11 cellular contexts compared by ENCODE assay signal in the genomic region with DNA sequence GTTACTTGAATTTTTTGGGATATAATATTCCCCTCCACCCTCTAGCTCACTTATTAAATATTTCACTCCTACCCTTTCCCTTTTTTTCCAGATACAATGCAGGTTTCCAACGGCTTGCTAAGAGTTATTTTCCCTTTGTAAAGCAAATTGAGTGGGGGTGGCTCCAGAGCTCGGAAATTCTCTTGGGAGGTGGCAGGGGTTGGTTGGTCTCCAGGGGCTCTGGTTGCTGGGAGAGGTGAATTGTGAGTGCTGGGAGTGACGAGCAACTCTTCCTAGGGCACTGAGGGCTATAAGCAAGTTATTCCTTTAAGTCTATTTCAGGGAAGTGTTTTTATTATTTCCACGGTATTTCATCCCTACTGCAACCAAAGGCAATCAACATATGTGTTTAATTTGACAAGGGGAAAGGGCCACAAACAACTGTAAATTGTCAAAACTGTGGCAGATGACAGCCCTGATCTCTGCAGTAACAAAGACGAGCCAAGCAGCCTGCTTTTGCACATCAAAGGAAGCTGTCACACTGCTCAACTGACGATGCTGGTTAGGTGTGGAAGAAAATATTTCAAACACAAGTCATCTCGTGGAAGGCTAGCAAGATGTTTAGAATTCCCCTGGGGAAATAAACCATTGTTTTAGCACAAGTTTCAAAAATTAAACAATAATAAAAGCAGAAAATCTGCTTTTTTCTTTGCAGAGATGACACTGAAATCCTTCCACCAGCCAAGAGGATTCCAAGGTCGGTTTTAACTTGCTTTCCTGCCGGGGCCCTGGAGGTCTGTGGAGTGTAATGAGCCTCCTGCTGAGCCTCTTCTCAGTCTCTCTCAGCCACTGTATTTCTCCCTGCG. TPM values are rescaled to one million over a fixed set of nuclear protein-coding genes. Genes with fewer than 3 reads are reported as not detected.
DNase-seq lines count a peak whose midpoint lies in the region; ATAC-seq and TF ChIP-seq lines count a peak whose summit lies in the region.
"Had no signal": no experiment of that assay in that cellular context is flagged by ENCODE, and none has a peak within 500 bp of the region (broad histone marks: within the 10 kb centered on the region; RNA-seq: fewer than 3 reads in every experiment).

No MANE protein-coding gene starts in this region.

- no TSS peak for BruUV-seq in Panc1 (replicated peaks; lab: Mats Ljungman, UMichigan)

- in situ Hi-C loops in Panc1 (cut with HindIII; ENCODE audit: low pct_unique_long_range_greater_than_20kb, low sequenced_read_pairs) = no loop called here

- POLR2A ChIA-PET in activated naive CD8-positive, alpha-beta T cell treated with anti-CD3 and anti-CD28 coated beads, Interleukin-2, amount 10 ng/mL, durations not matched to agents 7 days and 5 days (lab: Charles Lee) = no interaction called here
- POLR2A ChIA-PET in Panc1 (lab: Charles Lee) = no interaction called here
- POLR2A ChIA-PET in activated CD4-positive, alpha-beta T cell treated with anti-CD3 and anti-CD28 coated beads for 36 hours (lab: Charles Lee) = no interaction called here

- H3K36me3 Mint-ChIP-seq in activated naive CD8-positive, alpha-beta T cell treated with anti-CD3 and anti-CD28 coated beads, Interleukin-2, amount 10 ng/mL, durations not matched to agents 7 days and 5 days = no peaks in the 10 kb centered on the region
- H3K36me3 Mint-ChIP-seq in activated naive CD8-positive, alpha-beta T cell treated with anti-CD3 and anti-CD28 coated beads, Interleukin-2, amount 50 U/mL, for 24 hours (ENCODE audit: low read depth) = no peaks in the 10 kb centered on the region
- H3K36me3 Mint-ChIP-seq in glutamatergic neuron (ENCODE audit: unreplicated experiment) = no peaks in the 10 kb centered on the region
- no peaks in the 10 kb centered on the region for H3K36me3 Mint-ChIP-seq in type B pancreatic cell
- H3K36me3 Mint-ChIP-seq in activated CD4-positive, alpha-beta T cell treated with anti-CD3 and anti-CD28 coated beads for 36 hours (ENCODE audit: low read depth) = no peaks in the 10 kb centered on the region

- H3K4me1 Mint-ChIP-seq in activated naive CD8-positive, alpha-beta T cell treated with anti-CD3 and anti-CD28 coated beads, Interleukin-2, amount 10 ng/mL, durations not matched to agents 7 days and 5 days = peaks cover 12% of the 10 kb centered on the region
- H3K4me1 Mint-ChIP-seq in activated naive CD8-positive, alpha-beta T cell treated with anti-CD3 and anti-CD28 coated beads, Interleukin-2, amount 50 U/mL, for 24 hours = peaks cover 12% of the 10 kb centered on the region
- H3K4me1 Mint-ChIP-seq in glutamatergic neuron (ENCODE audit: low read depth, unreplicated experiment) (peaks cover 15% of the 10 kb centered on the region), type B pancreatic cell (ENCODE audit: unreplicated experiment) (peaks cover 18% of the 10 kb centered on the region)
- H3K4me1 Mint-ChIP-seq in activated CD4-positive, alpha-beta T cell treated with anti-CD3 and anti-CD28 coated beads for 36 hours = peaks cover 21% of the 10 kb centered on the region

- peaks cover 7% of the 10 kb centered on the region; the same call in 1 of the 2 replicates for H3K4me1 ChIP-seq in Panc1 (ENCODE audit: control insufficient read depth, insufficient read depth, low read length)
- H3K4me1 ChIP-seq: ascending aorta, Peyer's patch had no signal

- no peaks in the 10 kb centered on the region for H3K36me3 ChIP-seq in Panc1 (ENCODE audit: control insufficient read depth, insufficient read depth, low read length)
- H3K36me3 ChIP-seq: ascending aorta, Peyer's patch had no signal

- peak; percentile 38 for ATAC-seq in activated naive CD8-positive, alpha-beta T cell treated with anti-CD3 and anti-CD28 coated beads, Interleukin-2, amount 10 ng/mL, durations not matched to agents 7 days and 5 days (ENCODE audit: low read depth)
- no peak for ATAC-seq in activated naive CD8-positive, alpha-beta T cell treated with anti-CD3 and anti-CD28 coated beads, Interleukin-2, amount 50 U/mL, for 24 hours
- peak; percentile 75 for ATAC-seq in Panc1
- ATAC-seq in HG02852 (IDR thresholded peaks at IDR 0.05; ENCODE audit: unreplicated experiment) = no peak
- ATAC-seq in HG02759 (IDR thresholded peaks at IDR 0.05; ENCODE audit: unreplicated experiment) = no peak
- ATAC-seq in activated CD4-positive, alpha-beta T cell treated with anti-CD3 and anti-CD28 coated beads for 36 hours = no peak

- no peaks in the 10 kb centered on the region for H3K9me3 ChIP-seq in Panc1 (ENCODE audit: control insufficient read depth, insufficient read depth, low read depth, low read length)
- H3K9me3 ChIP-seq: ascending aorta, Peyer's patch had no signal

- DNase-seq in activated naive CD8-positive, alpha-beta T cell treated with anti-CD3 and anti-CD28 coated beads, Interleukin-2, amount 10 ng/mL, durations not matched to agents 7 days and 5 days = no peak
- no peak for DNase-seq in activated naive CD8-positive, alpha-beta T cell treated with anti-CD3 and anti-CD28 coated beads, Interleukin-2, amount 50 U/mL, for 24 hours
- no peak for DNase-seq in Panc1 (ENCODE audit: low read depth, low spot score)
- DNase-seq in glutamatergic neuron = no peak
- no peak for DNase-seq in type B pancreatic cell (ENCODE audit: extremely low spot score, unreplicated experiment)
- no peak for DNase-seq in activated CD4-positive, alpha-beta T cell treated with anti-CD3 and anti-CD28 coated beads for 36 hours
- DNase-seq: Peyer's patch had no signal

- H3K27ac ChIP-seq in Panc1 (ENCODE audit: low read length) = no peak overlapping the region
- H3K27ac ChIP-seq: ascending aorta, C4-2B, Peyer's patch had no signal

- H3K4me3 ChIP-seq in Panc1 (ENCODE audit: low read depth in 2 of 2, low read length in 2 of 2) = no peak overlapping the region
- H3K4me3 ChIP-seq: ascending aorta, Peyer's patch had no signal

- no peak overlapping the region for H3K27ac Mint-ChIP-seq in activated naive CD8-positive, alpha-beta T cell treated with anti-CD3 and anti-CD28 coated beads, Interleukin-2, amount 10 ng/mL, durations not matched to agents 7 days and 5 days
- H3K27ac Mint-ChIP-seq in activated naive CD8-positive, alpha-beta T cell treated with anti-CD3 and anti-CD28 coated beads, Interleukin-2, amount 50 U/mL, for 24 hours = no peak overlapping the region
- H3K27ac Mint-ChIP-seq in glutamatergic neuron (ENCODE audit: unreplicated experiment) = peak overlapping the region; percentile 69
- peak overlapping the region; percentile 88 for H3K27ac Mint-ChIP-seq in type B pancreatic cell
- H3K27ac Mint-ChIP-seq in activated CD4-positive, alpha-beta T cell treated with anti-CD3 and anti-CD28 coated beads for 36 hours = no peak overlapping the region

- CTCF ChIA-PET in Panc1 (lab: Charles Lee) = no interaction called here
- CTCF ChIA-PET in activated CD4-positive, alpha-beta T cell treated with anti-CD3 and anti-CD28 coated beads for 36 hours (lab: Charles Lee) = interaction anchor here (0.7 kb wide), 1 partner anchor 60 kb away, joined by 3 read pairs; no protein-coding TSS in a partner anchor

- intact Hi-C loops in Panc1 (cut with micrococcal nuclease; ENCODE audit: unreplicated experiment) = no loop called here
- intact Hi-C loops in activated CD4-positive, alpha-beta T cell treated with anti-CD3 and anti-CD28 coated beads for 36 hours (cut with DNase I, micrococcal nuclease) = loop anchor here in 1 of 2 experiments (10.0 kb wide), 1 partner anchor 58 kb away; no protein-coding TSS in a partner anchor

- no peak for TF ChIP-seq CTCF in Panc1 (IDR thresholded peaks at IDR 0.05)
- no peak for TF ChIP-seq CTCF in glutamatergic neuron (IDR thresholded peaks at IDR 0.05; ENCODE audit: partially characterized antibody, unreplicated experiment)
- TF ChIP-seq CTCF in type B pancreatic cell (conservative IDR thresholded peaks at IDR 0.05) = no peak

- H3K9me3 Mint-ChIP-seq in activated naive CD8-positive, alpha-beta T cell treated with anti-CD3 and anti-CD28 coated beads, Interleukin-2, amount 10 ng/mL, durations not matched to agents 7 days and 5 days = no peaks in the 10 kb centered on the region
- H3K9me3 Mint-ChIP-seq in activated naive CD8-positive, alpha-beta T cell treated with anti-CD3 and anti-CD28 coated beads, Interleukin-2, amount 50 U/mL, for 24 hours = no peaks in the 10 kb centered on the region
- H3K9me3 Mint-ChIP-seq in glutamatergic neuron (ENCODE audit: unreplicated experiment) (peaks cover 9% of the 10 kb centered on the region), type B pancreatic cell (no peaks in the 10 kb centered on the region)
- H3K9me3 Mint-ChIP-seq in activated CD4-positive, alpha-beta T cell treated with anti-CD3 and anti-CD28 coated beads for 36 hours (ENCODE audit: low read depth) = no peaks in the 10 kb centered on the region

- no peaks in the 10 kb centered on the region for H3K27me3 ChIP-seq in Panc1 (ENCODE audit: control insufficient read depth, insufficient read depth, low read length)
- H3K27me3 ChIP-seq: ascending aorta, Peyer's patch had no signal

- peaks cover 15% of the 10 kb centered on the region for H3K27me3 Mint-ChIP-seq in activated naive CD8-positive, alpha-beta T cell treated with anti-CD3 and anti-CD28 coated beads, Interleukin-2, amount 10 ng/mL, durations not matched to agents 7 days and 5 days
- peaks cover 4% of the 10 kb centered on the region for H3K27me3 Mint-ChIP-seq in activated naive CD8-positive, alpha-beta T cell treated with anti-CD3 and anti-CD28 coated beads, Interleukin-2, amount 50 U/mL, for 24 hours
- H3K27me3 Mint-ChIP-seq in glutamatergic neuron (ENCODE audit: unreplicated experiment) (peaks cover 4% of the 10 kb centered on the region), type B pancreatic cell (no peaks in the 10 kb centered on the region)
- peaks cover 2% of the 10 kb centered on the region for H3K27me3 Mint-ChIP-seq in activated CD4-positive, alpha-beta T cell treated with anti-CD3 and anti-CD28 coated beads for 36 hours

- H3K4me3 Mint-ChIP-seq in activated naive CD8-positive, alpha-beta T cell treated with anti-CD3 and anti-CD28 coated beads, Interleukin-2, amount 10 ng/mL, durations not matched to agents 7 days and 5 days = no peak overlapping the region
- H3K4me3 Mint-ChIP-seq in activated naive CD8-positive, alpha-beta T cell treated with anti-CD3 and anti-CD28 coated beads, Interleukin-2, amount 50 U/mL, for 24 hours = no peak overlapping the region
- H3K4me3 Mint-ChIP-seq in glutamatergic neuron (ENCODE audit: unreplicated experiment) = peak overlapping the region; percentile 63
- H3K4me3 Mint-ChIP-seq in type B pancreatic cell = peak overlapping the region; percentile 42
- H3K4me3 Mint-ChIP-seq in activated CD4-positive, alpha-beta T cell treated with anti-CD3 and anti-CD28 coated beads for 36 hours = no peak overlapping the region

RNA-seq across cellular contexts. Expression of a gene that starts 34.8 kb away (rescaled TPM):
- total RNA-seq in activated naive CD8-positive, alpha-beta T cell treated with anti-CD3 and anti-CD28 coated beads, Interleukin-2, amount 10 ng/mL, durations not matched to agents 7 days and 5 days = 10 to 100 TPM; 47.9 to 58.5 TPM
- total RNA-seq in Panc1 (2021; ENCODE audit: unreplicated experiment) (43.4 TPM), glutamatergic neuron (ENCODE audit: unreplicated experiment) (19.9 TPM), type B pancreatic cell (ENCODE audit: low replicate concordance) (29.2 and 32.3 TPM in 2 replicates)
- 20.2 TPM for polyA plus RNA-seq in Panc1 (2012; ENCODE audit: insufficient read length)
- total RNA-seq in activated CD4-positive, alpha-beta T cell treated with anti-CD3 and anti-CD28 coated beads for 36 hours = 10 to 100 TPM; 36.8 to 46.4 TPM

Comparison
In these comparisons a context has a peak if more than half of its experiments do, and no peak if none do; other contexts are left out.
1. ATAC-seq: peak in activated naive CD8-positive, alpha-beta T cell treated with anti-CD3 and anti-CD28 coated beads, Interleukin-2, amount 10 ng/mL, durations not matched to agents 7 days and 5 days (single experiment) and Panc1 (single experiment); none in activated naive CD8-positive, alpha-beta T cell treated with anti-CD3 and anti-CD28 coated beads, Interleukin-2, amount 50 U/mL, for 24 hours (single experiment), HG02852 (single experiment), HG02759 (single experiment) and activated CD4-positive, alpha-beta T cell treated with anti-CD3 and anti-CD28 coated beads for 36 hours (single experiment).
2. H3K27ac Mint-ChIP-seq: peak in glutamatergic neuron (single experiment) and type B pancreatic cell (single experiment); none in activated naive CD8-positive, alpha-beta T cell treated with anti-CD3 and anti-CD28 coated beads, Interleukin-2, amount 10 ng/mL, durations not matched to agents 7 days and 5 days (single experiment), activated naive CD8-positive, alpha-beta T cell treated with anti-CD3 and anti-CD28 coated beads, Interleukin-2, amount 50 U/mL, for 24 hours (single experiment) and activated CD4-positive, alpha-beta T cell treated with anti-CD3 and anti-CD28 coated beads for 36 hours (single experiment).
3. H3K4me3 Mint-ChIP-seq: peak in glutamatergic neuron (single experiment) and type B pancreatic cell (single experiment); none in activated naive CD8-positive, alpha-beta T cell treated with anti-CD3 and anti-CD28 coated beads, Interleukin-2, amount 10 ng/mL, durations not matched to agents 7 days and 5 days (single experiment), activated naive CD8-positive, alpha-beta T cell treated with anti-CD3 and anti-CD28 coated beads, Interleukin-2, amount 50 U/mL, for 24 hours (single experiment) and activated CD4-positive, alpha-beta T cell treated with anti-CD3 and anti-CD28 coated beads for 36 hours (single experiment).